Comparison of ENCODE assay signal across 1 cellular context in genomic region chr16:23640959-23641765, GRCh38.
TF ChIP-seq lines count a peak whose summit lies in the region.

DCTN5 (plus strand) TSS chr16:23641466; CDS start chr16:23641543, 77 bp downstream.
PALB2 (minus strand) TSS chr16:23641310; CDS start chr16:23641157, 153 bp downstream.

TF ChIP-seq in HCT116, 20 proteins besides CTCF, POLR2A, EP300 and RAD21 (continued from another document):
- TF ChIP-seq ZBTB33 (IDR thresholded peaks at IDR 0.05; ENCODE audit: extremely low read depth, insufficient replicate concordance, low read length), result no peak
- TF ChIP-seq SP1 (IDR thresholded peaks at IDR 0.05; ENCODE audit: low read depth), result peak; percentile 81
